ENCODE assay signal across 8 cellular contexts in the genomic region with DNA sequence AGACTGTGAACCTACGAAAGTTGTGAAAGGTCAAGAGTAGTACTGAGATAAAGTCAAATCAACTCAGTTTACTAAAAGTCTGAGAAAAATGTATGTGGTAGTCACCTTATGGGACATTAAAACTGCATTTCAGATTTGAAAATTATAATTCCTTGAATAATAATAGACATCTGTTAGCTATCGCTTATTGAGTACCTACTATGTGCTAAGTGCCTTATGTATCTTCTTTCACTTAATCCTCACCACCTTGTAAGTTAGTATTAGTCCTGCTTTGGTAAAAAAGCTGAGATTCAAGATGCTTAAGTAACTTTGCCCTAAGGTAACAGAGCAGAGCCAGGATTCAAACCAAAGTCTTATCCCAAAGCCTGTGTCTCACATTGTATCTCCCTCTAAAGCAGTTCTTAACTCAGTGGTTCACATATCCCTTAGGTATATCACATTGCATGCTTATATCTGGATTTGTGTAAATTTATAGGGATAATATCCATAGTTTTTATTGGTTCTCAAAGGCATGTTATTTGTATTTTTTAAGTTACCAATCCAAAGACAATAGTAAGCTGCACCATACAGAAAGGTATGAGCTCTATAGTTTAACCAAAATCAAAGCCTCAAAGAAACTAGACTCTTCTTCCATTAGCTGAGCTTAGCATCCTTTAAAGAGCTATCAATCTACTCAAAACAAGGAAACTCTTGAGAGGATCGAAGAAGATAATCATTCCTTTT. TPM values are rescaled to one million over a fixed set of nuclear protein-coding genes. Genes with fewer than 3 reads are reported as not detected.
DNase-seq lines count a peak whose midpoint lies in the region; ATAC-seq, FAIRE-seq and TF ChIP-seq lines count a peak whose summit lies in the region.

No MANE protein-coding gene starts in this region.

- no peaks in the 10 kb centered on the region for H3K9me3 ChIP-seq in keratinocyte (ENCODE audit: control insufficient read depth, low read depth, low read length)

- no peak for TF ChIP-seq POLR2A in H54 (IDR thresholded peaks at IDR 0.05; ENCODE audit: low read depth, low read length)

- H3K4me3 Mint-ChIP-seq in activated T-helper 17 cell treated with anti-CD3 and anti-CD28 coated beads, Interleukin-2, amount 50 U/mL, for 72 hours = peak overlapping the region; percentile 88

- no peaks in the 10 kb centered on the region for H3K9me3 Mint-ChIP-seq in activated T-helper 17 cell treated with anti-CD3 and anti-CD28 coated beads, Interleukin-2, amount 50 U/mL, for 72 hours

- dilution Hi-C loops in keratinocyte (cut with MboI; ENCODE audit: extremely low pct_ligation_motif_present, low sequenced_read_pairs) = no loop called here

- no peaks in the 10 kb centered on the region for H4K20me1 ChIP-seq in keratinocyte (ENCODE audit: control insufficient read depth, extremely low read depth, insufficient read depth, low read length)

- peaks cover 5% of the 10 kb centered on the region for H3K4me1 ChIP-seq in keratinocyte (ENCODE audit: control insufficient read depth, extremely low read depth, insufficient read depth, low read length)

- no peaks in the 10 kb centered on the region for H3K27me3 Mint-ChIP-seq in activated T-helper 17 cell treated with anti-CD3 and anti-CD28 coated beads, Interleukin-2, amount 50 U/mL, for 72 hours

- no peak for FAIRE-seq in keratinocyte (lab: Jason Lieb, UNC)
- FAIRE-seq in H54 (lab: Jason Lieb, UNC) = no peak

- DNase-seq in NOMO-1 treated with DMSO at 0.1 percent for 48 hours (lab: John Stamatoyannopoulos, UW; ENCODE audit: unreplicated experiment) (peak; percentile 7), NOMO-1 (lab: John Stamatoyannopoulos, UW; ENCODE audit: unreplicated experiment in 2 of 2) (no peak), keratinocyte (ENCODE audit: low read depth, low spot score) (no peak), superior temporal gyrus (ENCODE audit: extremely low spot score) (peak; percentile 37), Ammon's horn (ENCODE audit: low spot score) (no peak), H54 (ENCODE audit: insufficient read length, low spot score) (no peak), NCI-H82 treated with DMSO at 0.1 percent for 48 hours (lab: John Stamatoyannopoulos, UW; ENCODE audit: unreplicated experiment) (no peak)

- no peaks in the 10 kb centered on the region for H3K9me1 ChIP-seq in keratinocyte (ENCODE audit: control insufficient read depth, extremely low read depth, insufficient read depth, low read length)

- H3K27ac Mint-ChIP-seq in activated T-helper 17 cell treated with anti-CD3 and anti-CD28 coated beads, Interleukin-2, amount 50 U/mL, for 72 hours = peak overlapping the region; percentile 92

- peak overlapping the region; percentile 78 for H3K4me2 ChIP-seq in keratinocyte (ENCODE audit: control insufficient read depth, extremely low read depth, insufficient read depth, low read depth, low read length)

- H3K9ac ChIP-seq in keratinocyte (ENCODE audit: control insufficient read depth, extremely low read depth, insufficient read depth, low read length) = peak overlapping the region; percentile 91

- peak overlapping the region; percentile 66 to 88 (median 87) for H3K4me3 ChIP-seq in keratinocyte (ENCODE audit: control insufficient read depth in 2 of 3, extremely low read depth in 1 of 3, insufficient read depth in 2 of 3, low read depth in 1 of 3, low read length in 3 of 3)

- peaks cover 22% of the 10 kb centered on the region for H3K79me2 ChIP-seq in keratinocyte (ENCODE audit: control insufficient read depth, insufficient read depth, low read length)

- ATAC-seq in activated T-helper 17 cell treated with anti-CD3 and anti-CD28 coated beads, Interleukin-2, amount 50 U/mL, for 72 hours (replicated peaks) = peak; percentile 1

- no peaks in the 10 kb centered on the region for H3K27me3 ChIP-seq in keratinocyte (ENCODE audit: control insufficient read depth, extremely low read depth, insufficient read depth, low read length)

- TF ChIP-seq CTCF in keratinocyte (optimal IDR thresholded peaks at IDR 0.05 in 1 of 3, IDR thresholded peaks at IDR 0.05 in 1 of 3, conservative IDR thresholded peaks at IDR 0.05 in 1 of 3; ENCODE audit: extremely low read depth in 1 of 3, insufficient read depth in 2 of 3, low read length in 3 of 3) = no peak

- peaks cover 19% of the 10 kb centered on the region for H3K36me3 Mint-ChIP-seq in activated T-helper 17 cell treated with anti-CD3 and anti-CD28 coated beads, Interleukin-2, amount 50 U/mL, for 72 hours (ENCODE audit: low read depth)

- peaks cover 4 to 11% of the 10 kb centered on the region in 2 experiments for H3K36me3 ChIP-seq in keratinocyte (ENCODE audit: control insufficient read depth in 2 of 2, extremely low read depth in 1 of 2, insufficient read depth in 2 of 2, low read length in 2 of 2)

- H3K4me1 Mint-ChIP-seq in activated T-helper 17 cell treated with anti-CD3 and anti-CD28 coated beads, Interleukin-2, amount 50 U/mL, for 72 hours = peaks cover 21% of the 10 kb centered on the region

- no peak overlapping the region for H2AFZ ChIP-seq in keratinocyte (ENCODE audit: control insufficient read depth, low read length)

- peak overlapping the region; percentile 83 for H3K27ac ChIP-seq in keratinocyte (ENCODE audit: control insufficient read depth, insufficient read depth, low read length)

RNA-seq across cellular contexts. Expression of gene PIGC, which starts 0.9 kb away (rescaled TPM):
- 10 to 100 TPM; 11.3 to 13.3 TPM for total RNA-seq in activated T-helper 17 cell treated with anti-CD3 and anti-CD28 coated beads, Interleukin-2, amount 50 U/mL, for 72 hours
- 18.0 to 21.6 TPM (median 21.2 TPM) in 3 replicates for polyA plus RNA-seq in keratinocyte
- polyA plus RNA-seq in keratinocyte (2011; ENCODE audit: low read depth) = 9.7 TPM
- polyA plus RNA-seq in keratinocyte (2011; cell fraction: cytosol; rRNA removed) = 15.0 and 18.9 TPM in 2 replicates
- polyA plus RNA-seq in keratinocyte (2011; cell fraction: nucleus; rRNA removed) = 15.4 and 18.6 TPM in 2 replicates
- 14.1 and 18.1 TPM in 2 replicates for polyA plus RNA-seq in keratinocyte (2012; ENCODE audit: low replicate concordance)
- polyA minus RNA-seq in keratinocyte = 15.8 to 19.0 TPM (median 16.6 TPM) in 3 replicates
- polyA minus RNA-seq in keratinocyte (2011; cell fraction: cytosol; rRNA and poly(A)+ RNA removed) = 8.6 TPM
- 5.6 and 6.9 TPM in 2 replicates for polyA minus RNA-seq in keratinocyte (2011; cell fraction: nucleus; rRNA and poly(A)+ RNA removed)

RNA-seq across cellular contexts. Expression of gene C1orf105, which starts 22.5 kb away (rescaled TPM):
- total RNA-seq in activated T-helper 17 cell treated with anti-CD3 and anti-CD28 coated beads, Interleukin-2, amount 50 U/mL, for 72 hours = under 1 TPM in 1 of 2 donors, not detected in 1; 0.37 TPM
- polyA plus RNA-seq in keratinocyte = not detected in 3 replicates
- polyA plus RNA-seq in keratinocyte (2011; ENCODE audit: low read depth) = not detected
- polyA plus RNA-seq in keratinocyte (2011; cell fraction: cytosol; rRNA removed) = not detected in 2 replicates
- polyA plus RNA-seq in keratinocyte (2011; cell fraction: nucleus; rRNA removed) = not detected in 2 replicates
- polyA plus RNA-seq in keratinocyte (2012; ENCODE audit: low replicate concordance) = not detected in 2 replicates
- not detected in 3 replicates for polyA minus RNA-seq in keratinocyte
- not detected for polyA minus RNA-seq in keratinocyte (2011; cell fraction: cytosol; rRNA and poly(A)+ RNA removed)
- not detected in 2 replicates for polyA minus RNA-seq in keratinocyte (2011; cell fraction: nucleus; rRNA and poly(A)+ RNA removed)

Comparison
In these comparisons a context has a peak if more than half of its experiments do, and no peak if none do; other contexts are left out.
1. DNase-seq: peak in NOMO-1 treated with DMSO at 0.1 percent for 48 hours (single experiment) and superior temporal gyrus (single experiment); none in NOMO-1 (0 of 2), keratinocyte (single experiment), Ammon's horn (single experiment), H54 (single experiment) and NCI-H82 treated with DMSO at 0.1 percent for 48 hours (single experiment).